16 cellular contexts compared by ENCODE assay signal in genomic region chrX:74231625-74232024, GRCh38.
DNase-seq lines count a peak whose midpoint lies in the region; ATAC-seq and TF ChIP-seq lines count a peak whose summit lies in the region.
"Had no signal": no experiment of that assay in that cellular context is flagged by ENCODE, and none has a peak within 500 bp of the region (broad histone marks: within the 10 kb centered on the region; RNA-seq: fewer than 3 reads in every experiment).

No MANE protein-coding gene starts in this region.

- DNase-seq in mammary epithelial cell (peak; percentile 28), breast epithelium (ENCODE audit: low spot score in 2 of 2) (no peak), RWPE2 (ENCODE audit: low spot score) (no peak), glomerular visceral epithelial cell (ENCODE audit: extremely low spot score) (peak; percentile 16), renal cortical epithelial cell (ENCODE audit: low read depth) (peak; percentile 37), NCI-H1105 (lab: John Stamatoyannopoulos, UW) (no peak), SIG-M5 treated with dmso at 0.1 percent for 504 hours (lab: John Stamatoyannopoulos, UW; ENCODE audit: unreplicated experiment) (no peak)
- DNase-seq: AML-193; Caco-2; CD8-positive, alpha-beta memory T cell; DMS 273 treated with DMSO at 0.1 percent for 48 hours; HCEC 1CT; HFFc6 had no signal

- BruUV-seq in mammary epithelial cell (replicated peaks; lab: Mats Ljungman, UMichigan): no TSS peak

- WGBS in mammary epithelial cell (ENCODE audit: low coverage, missing lambda C conversion rate): 45% methylated on average over 5 of the region's 5 CpGs

- peak; percentile 36 for ATAC-seq in RWPE2 (ENCODE audit: low read depth)
- ATAC-seq in GM21528 (IDR thresholded peaks at IDR 0.05; ENCODE audit: low FRiP score, unreplicated experiment): no peak

- H3K27me3 ChIP-seq in mammary epithelial cell (ENCODE audit: insufficient read depth, low read length): no peaks in the 10 kb centered on the region
- peaks cover 0 to 10% of the 10 kb centered on the region in 2 donors for H3K27me3 ChIP-seq in breast epithelium
- no peaks in the 10 kb centered on the region for H3K27me3 ChIP-seq in RWPE2 (ENCODE audit: insufficient read depth, poor library complexity, severe bottlenecking)

- CTCF ChIA-PET in mammary epithelial cell (lab: Charles Lee; ENCODE audit: low non-redundant PET): no interaction called here

- H3K79me2 ChIP-seq in mammary epithelial cell (ENCODE audit: insufficient read depth, low read length): peaks cover 9% of the 10 kb centered on the region

- in situ Hi-C loops in mammary epithelial cell (cut with MboI; ENCODE audit: low sequenced_read_pairs in 2 of 2): no loop called here

- no peaks in the 10 kb centered on the region for H3K36me3 ChIP-seq in mammary epithelial cell (ENCODE audit: insufficient read depth, low read length)
- H3K36me3 ChIP-seq in breast epithelium: no peaks in the 10 kb centered on the region
- H3K36me3 ChIP-seq in RWPE2 (ENCODE audit: low read depth): no peaks in the 10 kb centered on the region

- no peak overlapping the region for H3K4me2 ChIP-seq in mammary epithelial cell (ENCODE audit: insufficient read depth, low read depth, low read length)
- H3K4me2 ChIP-seq: BLaER1 had no signal

- no peak overlapping the region for H2AFZ ChIP-seq in mammary epithelial cell (ENCODE audit: low read depth, low read length)

- no peak overlapping the region for H3K27ac ChIP-seq in mammary epithelial cell (ENCODE audit: insufficient read depth, low read depth, low read length)
- H3K27ac ChIP-seq in breast epithelium: no peak overlapping the region
- no peak overlapping the region for H3K27ac ChIP-seq in RWPE2 (ENCODE audit: poor library complexity, severe bottlenecking)
- H3K27ac ChIP-seq: 22Rv1, BLaER1 had no signal

- dilution Hi-C loops in mammary epithelial cell (cut with HindIII; ENCODE audit: low sequenced_read_pairs): no loop called here

- TF ChIP-seq CTCF in mammary epithelial cell (conservative IDR thresholded peaks at IDR 0.05 in 1 of 2, IDR thresholded peaks at IDR 0.05 in 1 of 2; ENCODE audit: extremely low read depth in 1 of 2, insufficient read depth in 1 of 2, low read depth in 1 of 2, low read length in 2 of 2) (no peak), breast epithelium (IDR thresholded peaks at IDR 0.05) (no peak), RWPE2 (IDR thresholded peaks at IDR 0.05; ENCODE audit: poor library complexity, severe bottlenecking) (no peak)

- H3K4me3 ChIP-seq in mammary epithelial cell (replicated peaks in 1 of 3; ENCODE audit: insufficient read depth in 1 of 3, low read depth in 2 of 3, low read length in 3 of 3): no peak overlapping the region
- H3K4me3 ChIP-seq in breast epithelium: no peak overlapping the region
- no peak overlapping the region for H3K4me3 ChIP-seq in RWPE2 (ENCODE audit: severe bottlenecking)
- H3K4me3 ChIP-seq: BLaER1 had no signal

- H3K9ac ChIP-seq in mammary epithelial cell (ENCODE audit: insufficient read depth, low read length): no peak overlapping the region
- H3K9ac ChIP-seq: BLaER1 had no signal

- H3K9me3 ChIP-seq in mammary epithelial cell (replicated peaks; ENCODE audit: insufficient read depth, low read length): no peaks in the 10 kb centered on the region
- H3K9me3 ChIP-seq in breast epithelium: no peaks in the 10 kb centered on the region
- H3K9me3 ChIP-seq in RWPE2 (ENCODE audit: severe bottlenecking): no peaks in the 10 kb centered on the region
- H3K9me3 ChIP-seq: Caco-2 had no signal

- intact Hi-C loops in mammary epithelial cell (cut with micrococcal nuclease) (loop anchor here (5.0 kb wide), 1 partner anchor 111 kb away; no protein-coding TSS in a partner anchor), breast epithelium (cut with DNase I; ENCODE audit: low total_unique reads) (no loop called here)

- H3K4me1 ChIP-seq in mammary epithelial cell (ENCODE audit: insufficient read depth, low read length): no peaks in the 10 kb centered on the region
- H3K4me1 ChIP-seq in breast epithelium: no peaks in the 10 kb centered on the region
- H3K4me1 ChIP-seq in RWPE2 (ENCODE audit: insufficient read depth, poor library complexity, severe bottlenecking): no peaks in the 10 kb centered on the region
- H3K4me1 ChIP-seq: BLaER1, Caco-2 had no signal

- TF ChIP-seq POLR2A in breast epithelium (IDR thresholded peaks at IDR 0.05): no peak

- no peaks in the 10 kb centered on the region for H4K20me1 ChIP-seq in mammary epithelial cell (ENCODE audit: insufficient read depth, low read length)

Comparison
In these comparisons a context has a peak if more than half of its experiments do, and no peak if none do; other contexts are left out.
1. DNase-seq: peak in mammary epithelial cell (single experiment), glomerular visceral epithelial cell (single experiment) and renal cortical epithelial cell (single experiment); none in breast epithelium (0 of 2), RWPE2 (single experiment), NCI-H1105 (single experiment) and SIG-M5 treated with dmso at 0.1 percent for 504 hours (single experiment).